16 cellular contexts compared by ENCODE assay signal in genomic region chr3:65042675-65043074, GRCh38.
DNase-seq lines count a peak whose midpoint lies in the region; ATAC-seq and TF ChIP-seq lines count a peak whose summit lies in the region.
"Had no signal": no experiment of that assay in that cellular context is flagged by ENCODE, and none has a peak within 500 bp of the region (broad histone marks: within the 10 kb centered on the region; RNA-seq: fewer than 3 reads in every experiment).

No MANE protein-coding gene starts in this region.

- no peak for ATAC-seq in SK-N-SH treated with all-trans-retinoic acid at 6 μM for 48 hours
- ATAC-seq: CD8-positive, alpha-beta T cell; HepG2 had no signal

- no peaks in the 10 kb centered on the region for H3K27me3 Mint-ChIP-seq in progenitor cell of endocrine pancreas
- H3K27me3 Mint-ChIP-seq: B cell, IgD-negative memory B cell had no signal

- TF ChIP-seq CTCF in HEK293 (tag by site-specific recombination; IDR thresholded peaks at IDR 0.05) (no peak), progenitor cell of endocrine pancreas (IDR thresholded peaks at IDR 0.05; ENCODE audit: unreplicated experiment) (no peak)

- peak overlapping the region; percentile 76 for H3K27ac Mint-ChIP-seq in progenitor cell of endocrine pancreas
- H3K27ac Mint-ChIP-seq: B cell; CD8-positive, alpha-beta T cell; IgD-negative memory B cell had no signal

- no peaks in the 10 kb centered on the region for H3K9me3 ChIP-seq in HEK293 (ENCODE audit: control insufficient read depth, insufficient read depth, low read depth, low read length)

- no peaks in the 10 kb centered on the region for H3K4me1 ChIP-seq in HEK293 (ENCODE audit: control insufficient read depth, insufficient read depth, low read length)
- H3K4me1 ChIP-seq: BLaER1 treated with 17β-estradiol and CSF1 and Interleukin-3, amounts not matched to agents 10 nM and 100 nM had no signal

- no peaks in the 10 kb centered on the region for H3K36me3 ChIP-seq in HEK293 (ENCODE audit: control insufficient read depth in 2 of 2, insufficient read depth in 1 of 2, low read length in 2 of 2)
- H3K36me3 ChIP-seq: BLaER1 treated with 17β-estradiol and CSF1 and Interleukin-3, amounts not matched to agents 10 nM and 100 nM had no signal

- intact Hi-C loops in posterior cingulate gyrus (cut with DNase I): no loop called here

- CTCF ChIA-PET in HEK293 (lab: Yijun Ruan, JAX): no interaction called here

- H3K4me3 Mint-ChIP-seq in progenitor cell of endocrine pancreas (ENCODE audit: low read depth): no peak overlapping the region
- H3K4me3 Mint-ChIP-seq: B cell; CD8-positive, alpha-beta T cell; IgD-negative memory B cell had no signal

- H3K36me3 Mint-ChIP-seq in progenitor cell of endocrine pancreas (ENCODE audit: insufficient read depth): peaks cover 2% of the 10 kb centered on the region
- H3K36me3 Mint-ChIP-seq: CD8-positive, alpha-beta T cell; IgD-negative memory B cell had no signal

- peaks cover 9% of the 10 kb centered on the region for H3K9me3 Mint-ChIP-seq in progenitor cell of endocrine pancreas (ENCODE audit: low read depth)

- no peak overlapping the region for H3K27ac ChIP-seq in HEK293 (ENCODE audit: extremely low read depth, low read depth, low read length)
- H3K27ac ChIP-seq: BLaER1 treated with 17β-estradiol and CSF1 and Interleukin-3, amounts not matched to agents 10 nM and 100 nM had no signal

- DNase-seq in NCI-H2227 treated with DMSO at 0.1 percent for 48 hours (lab: John Stamatoyannopoulos, UW) (peak; percentile 33), progenitor cell of endocrine pancreas (ENCODE audit: low spot score, unreplicated experiment) (no peak), amniotic stem cell (lab: John Stamatoyannopoulos, UW) (no peak), ecto neural progenitor cell (ENCODE audit: low spot score) (no peak), posterior cingulate gyrus (no peak)
- DNase-seq: Calu3; CD8-positive, alpha-beta T cell; DMS79 treated with DMSO at 0.1 percent for 48 hours; GF-D8; HCEC 1CT had no signal

- H3K4me3 ChIP-seq in HEK293 (ENCODE audit: low read depth, low read length): no peak overlapping the region
- H3K4me3 ChIP-seq: BLaER1 treated with 17β-estradiol and CSF1 and Interleukin-3, amounts not matched to agents 10 nM and 100 nM had no signal

- POLR2A ChIA-PET in HEK293 (lab: Yijun Ruan, JAX): interaction anchor here (0.7 kb wide), 1 partner anchor 198 kb away, joined by 3 read pairs; no protein-coding TSS in a partner anchor

- peaks cover 11% of the 10 kb centered on the region for H3K4me1 Mint-ChIP-seq in progenitor cell of endocrine pancreas (ENCODE audit: low read depth)
- H3K4me1 Mint-ChIP-seq: B cell, IgD-negative memory B cell had no signal

TF ChIP-seq in HEK293, 187 proteins besides CTCF, POLR2A, EP300 and RAD21 (continues in another document):
- TF ChIP-seq ZNF157 (tag by site-specific recombination; IDR thresholded peaks at IDR 0.05) (no peak), ZNF677 (tag by site-specific recombination; IDR thresholded peaks at IDR 0.05) (no peak), ZNF10 (tag by site-specific recombination; IDR thresholded peaks at IDR 0.05) (no peak), SCRT2 (tag by site-specific recombination; IDR thresholded peaks at IDR 0.05) (no peak), ZNF221 (tag by site-specific recombination; IDR thresholded peaks at IDR 0.05; ENCODE audit: borderline replicate concordance) (no peak), ZNF488 (tag by site-specific recombination; IDR thresholded peaks at IDR 0.05) (no peak), SP3 (tag by site-specific recombination; IDR thresholded peaks at IDR 0.05) (no peak), GLIS1 (tag by site-specific recombination; IDR thresholded peaks at IDR 0.05) (no peak), ZNF354C (tag by site-specific recombination; IDR thresholded peaks at IDR 0.05; ENCODE audit: borderline replicate concordance, low read depth) (no peak), ZNF843 (tag by site-specific recombination; IDR thresholded peaks at IDR 0.05) (0 out of 2 replicates have a peak, but pooled peaks have one; percentile 30), ZNF114 (tag by site-specific recombination; IDR thresholded peaks at IDR 0.05) (no peak), ATF2 (tag by site-specific recombination; IDR thresholded peaks at IDR 0.05; ENCODE audit: low read depth) (no peak), ZNF664 (tag by site-specific recombination; IDR thresholded peaks at IDR 0.05) (no peak), ZNF404 (tag by site-specific recombination; IDR thresholded peaks at IDR 0.05) (no peak), ZNF175 (tag by site-specific recombination; IDR thresholded peaks at IDR 0.05) (no peak), ZNF266 (tag by site-specific recombination; IDR thresholded peaks at IDR 0.05; ENCODE audit: low read depth) (no peak), ZNF514 (tag by site-specific recombination; IDR thresholded peaks at IDR 0.05) (no peak), GLIS2 (tag by site-specific recombination; IDR thresholded peaks at IDR 0.05) (no peak), FEZF1 (tag by site-specific recombination; IDR thresholded peaks at IDR 0.05) (peak; percentile 65), ZBTB17 (tag by site-specific recombination; IDR thresholded peaks at IDR 0.05) (no peak)

TF ChIP-seq in SK-N-SH treated with all-trans-retinoic acid at 6 μM for 48 hours, 23 proteins besides CTCF, POLR2A, EP300 and RAD21:
- no peak for TF ChIP-seq CREB5 (CRISPR knock-in tag; IDR thresholded peaks at IDR 0.05; ENCODE audit: low read depth)
- TF ChIP-seq ZC3H10 (CRISPR knock-in tag; IDR thresholded peaks at IDR 0.05): no peak
- TF ChIP-seq CSRNP3 (CRISPR knock-in tag; IDR thresholded peaks at IDR 0.05): no peak
- TF ChIP-seq ISL1 (CRISPR knock-in tag; IDR thresholded peaks at IDR 0.05): peak; percentile 78
